Comparison of ENCODE assay signal across 8 cellular contexts in genomic region chr17:8227238-8227581, GRCh38. TPM values are rescaled to one million over a fixed set of nuclear protein-coding genes. Genes with fewer than 3 reads are reported as not detected.
DNase-seq lines count a peak whose midpoint lies in the region; ATAC-seq and TF ChIP-seq lines count a peak whose summit lies in the region.

No MANE protein-coding gene starts in this region.

- H3K36me3 ChIP-seq in ascending aorta, result peaks cover 45 to 49% of the 10 kb centered on the region in 2 donors
- H3K36me3 ChIP-seq in thyroid gland, result peaks cover 43 to 52% of the 10 kb centered on the region in 2 donors

- no peaks in the 10 kb centered on the region for H3K27me3 Mint-ChIP-seq in activated T-cell treated with anti-CD3 and anti-CD28 coated beads, Interleukin-2, amount 50 U/mL, for 4 hours (ENCODE audit: low read depth)

- H3K4me3 Mint-ChIP-seq in activated T-cell treated with anti-CD3 and anti-CD28 coated beads, Interleukin-2, amount 50 U/mL, for 4 hours, result peak overlapping the region; percentile 29

- H3K27ac ChIP-seq in ascending aorta, result peak overlapping the region; percentile 53 to 69
- H3K27ac ChIP-seq in layer of hippocampus (ENCODE audit: low read depth, low read length), result peak overlapping the region; percentile 80
- H3K27ac ChIP-seq in thyroid gland, result peak overlapping the region in 2 of 3 donors; percentile 32 to 59

- ATAC-seq in activated T-cell treated with anti-CD3 and anti-CD28 coated beads, Interleukin-2, amount 50 U/mL, for 4 hours, result no peak
- ATAC-seq in HG02885 (IDR thresholded peaks at IDR 0.05; ENCODE audit: poor library complexity, unreplicated experiment), result no peak
- ATAC-seq in GM21526 (IDR thresholded peaks at IDR 0.05; ENCODE audit: low FRiP score, unreplicated experiment), result no peak

- H3K27me3 ChIP-seq in ascending aorta (no peaks in the 10 kb centered on the region), layer of hippocampus (ENCODE audit: control insufficient read depth, insufficient read depth, low read length) (no peaks in the 10 kb centered on the region), thyroid gland (no peaks in the 10 kb centered on the region)

- TF ChIP-seq CTCF in ascending aorta (IDR thresholded peaks at IDR 0.05) (no peak), thyroid gland (IDR thresholded peaks at IDR 0.05) (no peak)

- intact Hi-C loops in ascending aorta (cut with DNase I) (loop anchor here (10.0 kb wide), 1 partner anchor 158 kb away; the partner anchor contains the start of gene RPL26), thyroid gland (cut with DNase I) (loop anchor here (10.0 kb wide), 2 partner anchors 68 to 102 kb away; partner anchors contain the start of genes HES7 and SLC25A35), posterior vena cava (cut with DNase I) (no loop called here)

- WGBS in thyroid gland, 2 donors, result 80 to 83% methylated on average over 4 of the region's 4 CpGs

- peaks cover 42% of the 10 kb centered on the region for H3K4me1 Mint-ChIP-seq in activated T-cell treated with anti-CD3 and anti-CD28 coated beads, Interleukin-2, amount 50 U/mL, for 4 hours (ENCODE audit: low read depth)

- peak overlapping the region; percentile 4 to 37 for H3K4me3 ChIP-seq in ascending aorta
- no peak overlapping the region for H3K4me3 ChIP-seq in thyroid gland (replicated peaks in 1 of 3)

- no peak for DNase-seq in activated T-cell treated with anti-CD3 and anti-CD28 coated beads, Interleukin-2, amount 50 U/mL, for 4 hours
- DNase-seq in activated T-cell treated with anti-CD3 and anti-CD28 coated beads, Interleukin-2, amount 50 U/mL, for 48 hours, result no peak
- DNase-seq in ascending aorta (ENCODE audit: low spot score in 2 of 2), result no peak
- no peak for DNase-seq in thyroid gland
- DNase-seq in posterior vena cava (ENCODE audit: low spot score), result no peak

- no peak for TF ChIP-seq POLR2A in thyroid gland (IDR thresholded peaks at IDR 0.05)

- H3K36me3 Mint-ChIP-seq in activated T-cell treated with anti-CD3 and anti-CD28 coated beads, Interleukin-2, amount 50 U/mL, for 4 hours (ENCODE audit: insufficient read depth), result peaks cover 40% of the 10 kb centered on the region

- no peaks in the 10 kb centered on the region for H3K9me3 ChIP-seq in ascending aorta
- no peaks in the 10 kb centered on the region for H3K9me3 ChIP-seq in thyroid gland

- H3K4me1 ChIP-seq in ascending aorta, result peaks cover 8 to 14% of the 10 kb centered on the region in 2 donors
- peaks cover 8 to 12% of the 10 kb centered on the region in 2 donors for H3K4me1 ChIP-seq in thyroid gland

- H3K9me3 Mint-ChIP-seq in activated T-cell treated with anti-CD3 and anti-CD28 coated beads, Interleukin-2, amount 50 U/mL, for 4 hours, result no peaks in the 10 kb centered on the region

RNA-seq across cellular contexts. Expression of gene AURKB, which starts 16.8 kb away (rescaled TPM):
- 1 to 10 TPM; 6.2 to 6.7 (median 6.7) TPM for total RNA-seq in activated T-cell treated with anti-CD3 and anti-CD28 coated beads, Interleukin-2, amount 50 U/mL, for 4 hours
- total RNA-seq in ascending aorta, result not detected
- total RNA-seq in thyroid gland, result 1 to 10 TPM in 1 of 4 donors, not detected in 3; 6.0 TPM
- total RNA-seq in posterior vena cava, result under 1 TPM in 1 of 2 donors, not detected in 1; 0.69 TPM

RNA-seq across cellular contexts. Expression of gene CTC1, which starts 20.6 kb away (rescaled TPM):
- total RNA-seq in activated T-cell treated with anti-CD3 and anti-CD28 coated beads, Interleukin-2, amount 50 U/mL, for 4 hours, result 10 to 100 TPM; 51.2 to 56.7 (median 53.9) TPM
- total RNA-seq in ascending aorta (18.8 TPM), thyroid gland (10 to 100 TPM; 19.2 to 40.3 (median 21.2) TPM), posterior vena cava (10 to 100 TPM; 23.2 to 29.8 TPM)

RNA-seq across cellular contexts. Expression of gene PFAS, which starts 21.9 kb away (rescaled TPM):
- total RNA-seq in activated T-cell treated with anti-CD3 and anti-CD28 coated beads, Interleukin-2, amount 50 U/mL, for 4 hours, result 100 to 1,000 TPM; 222 to 271 (median 254) TPM
- 108 TPM for total RNA-seq in ascending aorta
- total RNA-seq in thyroid gland, result 10 to 100 TPM; 14.8 to 39.5 (median 18.3) TPM
- total RNA-seq in posterior vena cava, result 10 to 100 TPM; 20.3 to 23.9 TPM

RNA-seq across cellular contexts. Expression of gene BORCS6, which starts 37.2 kb away (rescaled TPM):
- total RNA-seq in activated T-cell treated with anti-CD3 and anti-CD28 coated beads, Interleukin-2, amount 50 U/mL, for 4 hours, result 1 to 10 TPM; 5.0 to 5.6 (median 5.2) TPM
- total RNA-seq in ascending aorta (29.5 TPM), thyroid gland (10 to 100 TPM in 3 of 4 donors, 1 to 10 TPM in 1; 7.7 to 17.0 (median 15.5) TPM), posterior vena cava (1 to 10 TPM; 4.5 to 5.6 TPM)

RNA-seq across cellular contexts. Expression of gene TMEM107, which starts 51.0 kb away (rescaled TPM):
- 10 to 100 TPM; 11.9 to 18.6 (median 18.1) TPM for total RNA-seq in activated T-cell treated with anti-CD3 and anti-CD28 coated beads, Interleukin-2, amount 50 U/mL, for 4 hours
- total RNA-seq in ascending aorta (1.6 TPM), thyroid gland (10 to 100 TPM; 19.7 to 34.7 (median 32.2) TPM), posterior vena cava (10 to 100 TPM; 12.9 to 16.4 TPM)

Comparison
In these comparisons a context has a peak if more than half of its experiments do, and no peak if none do; other contexts are left out.
1. H3K4me3 ChIP-seq: peak in ascending aorta (2 of 2); none in thyroid gland (0 of 3).
2. intact Hi-C loops: an anchor here in ascending aorta (10.0 kb wide) and thyroid gland (10.0 kb wide); none called in posterior vena cava.
3. Peak in every context shown above with its lines, with median percentiles within 50 percentile points of each other: H3K27ac ChIP-seq.